Comparison of ENCODE assay signal across 23 cellular contexts in genomic region chr15:78002996-78003395, GRCh38.
DNase-seq lines count a peak whose midpoint lies in the region; ATAC-seq and TF ChIP-seq lines count a peak whose summit lies in the region.
"Had no signal": no experiment of that assay in that cellular context is flagged by ENCODE, and none has a peak within 500 bp of the region (broad histone marks: within the 10 kb centered on the region; RNA-seq: fewer than 3 reads in every experiment).

No MANE protein-coding gene starts in this region.

- DNase-seq in activated CD4-positive, alpha-beta T cell treated with anti-CD3 and anti-CD28 coated beads, Interleukin-2, amount 10 ng/mL, durations not matched to agents 7 days and 5 days, result no peak
- DNase-seq in activated CD4-positive, alpha-beta T cell treated with anti-CD3 and anti-CD28 coated beads for 1 hour, result no peak
- no peak for DNase-seq in CD4-positive, alpha-beta T cell
- DNase-seq in T-helper 17 cell, result no peak
- DNase-seq in posterior vena cava (ENCODE audit: low spot score), result peak; percentile 60
- no peak for DNase-seq in stimulated activated CD4-positive, alpha-beta T cell treated with anti-CD3 and anti-CD28 coated beads, Interleukin-2, amount 100 ng/mL, for 48 hours
- DNase-seq: activated CD4-positive, alpha-beta T cell treated with anti-CD3 and anti-CD28 coated beads for 48 hours; DMS 273 treated with DMSO at 0.1 percent for 48 hours; effector CD4-positive, alpha-beta T cell; head of caudate nucleus; mesenchymal stem cell; SK-N-SH; stimulated activated CD4-positive, alpha-beta T cell treated with anti-CD3 and anti-CD28 coated beads, Interleukin-12 subunit alpha, Interleukin-12 subunit beta, amount 100 ng/mL, for 4 hours; stimulated activated CD4-positive, alpha-beta T cell treated with anti-CD3 and anti-CD28 coated beads, Interleukin-4, amount 100 ng/mL, for 4 hours; stimulated activated naive CD4-positive, alpha-beta T cell treated with Interleukin-2 at 50 U/mL for 16 hours; T-helper 2 cell; tibial artery had no signal

- no peaks in the 10 kb centered on the region for H3K9me3 Mint-ChIP-seq in activated CD4-positive, alpha-beta T cell treated with anti-CD3 and anti-CD28 coated beads, Interleukin-2, amount 10 ng/mL, durations not matched to agents 7 days and 5 days
- no peaks in the 10 kb centered on the region for H3K9me3 Mint-ChIP-seq in CD4-positive, alpha-beta T cell

- H3K27ac Mint-ChIP-seq in activated CD4-positive, alpha-beta T cell treated with anti-CD3 and anti-CD28 coated beads, Interleukin-2, amount 10 ng/mL, durations not matched to agents 7 days and 5 days, result peak overlapping the region; percentile 10
- H3K27ac Mint-ChIP-seq in CD4-positive, alpha-beta T cell, result peak overlapping the region; percentile 24
- peak overlapping the region; percentile 59 for H3K27ac Mint-ChIP-seq in T-helper 17 cell

- no peak overlapping the region for H3K4me3 Mint-ChIP-seq in activated CD4-positive, alpha-beta T cell treated with anti-CD3 and anti-CD28 coated beads, Interleukin-2, amount 10 ng/mL, durations not matched to agents 7 days and 5 days
- no peak overlapping the region for H3K4me3 Mint-ChIP-seq in CD4-positive, alpha-beta T cell
- H3K4me3 Mint-ChIP-seq in T-helper 17 cell, result no peak overlapping the region

- peaks cover 46% of the 10 kb centered on the region for H3K36me3 Mint-ChIP-seq in activated CD4-positive, alpha-beta T cell treated with anti-CD3 and anti-CD28 coated beads, Interleukin-2, amount 10 ng/mL, durations not matched to agents 7 days and 5 days (ENCODE audit: low read depth)
- H3K36me3 Mint-ChIP-seq in CD4-positive, alpha-beta T cell (ENCODE audit: low read depth), result peaks cover 90% of the 10 kb centered on the region
- H3K36me3 Mint-ChIP-seq in T-helper 17 cell (ENCODE audit: low read depth), result peaks cover 12% of the 10 kb centered on the region

- CTCF ChIA-PET in activated CD4-positive, alpha-beta T cell treated with anti-CD3 and anti-CD28 coated beads, Interleukin-2, amount 10 ng/mL, durations not matched to agents 7 days and 5 days (lab: Charles Lee), result interaction anchor here (0.5 to 1.5 kb wide), 5 partner anchors 10 to 114 kb away, joined by 3 to 5 read pairs (median 3); no protein-coding TSS in a partner anchor
- CTCF ChIA-PET in CD4-positive, alpha-beta T cell (lab: Charles Lee), result interaction anchor here (1.7 kb wide), 1 partner anchor 105 kb away, joined by 6 read pairs; no protein-coding TSS in a partner anchor

- TF ChIP-seq CTCF in CD4-positive, alpha-beta T cell (IDR thresholded peaks at IDR 0.05), result no peak

- H3K4me1 Mint-ChIP-seq in activated CD4-positive, alpha-beta T cell treated with anti-CD3 and anti-CD28 coated beads, Interleukin-2, amount 10 ng/mL, durations not matched to agents 7 days and 5 days, result peaks cover 19% of the 10 kb centered on the region
- H3K4me1 Mint-ChIP-seq in CD4-positive, alpha-beta T cell (ENCODE audit: low read depth), result peaks cover 26% of the 10 kb centered on the region
- H3K4me1 Mint-ChIP-seq in T-helper 17 cell, result peaks cover 37% of the 10 kb centered on the region

- H3K9me3 ChIP-seq in CD4-positive, alpha-beta T cell (ENCODE audit: control insufficient read depth, low read length), result no peaks in the 10 kb centered on the region
- no peaks in the 10 kb centered on the region for H3K9me3 ChIP-seq in T-helper 17 cell (ENCODE audit: control insufficient read depth, low read length, poor library complexity, severe bottlenecking)
- H3K9me3 ChIP-seq: adrenal gland, right atrium auricular region, SK-N-SH, tibial artery had no signal

- H3K27me3 ChIP-seq in CD4-positive, alpha-beta T cell (ENCODE audit: control insufficient read depth, insufficient read depth, low read length), result no peaks in the 10 kb centered on the region
- H3K27me3 ChIP-seq: adrenal gland, right atrium auricular region, tibial artery had no signal

- intact Hi-C loops in CD4-positive, alpha-beta T cell (cut with DNase I, micrococcal nuclease), result no loop called here
- intact Hi-C loops in posterior vena cava (cut with DNase I), result no loop called here

- no peaks in the 10 kb centered on the region for H3K27me3 Mint-ChIP-seq in activated CD4-positive, alpha-beta T cell treated with anti-CD3 and anti-CD28 coated beads, Interleukin-2, amount 10 ng/mL, durations not matched to agents 7 days and 5 days
- no peaks in the 10 kb centered on the region for H3K27me3 Mint-ChIP-seq in CD4-positive, alpha-beta T cell
- no peaks in the 10 kb centered on the region for H3K27me3 Mint-ChIP-seq in T-helper 17 cell

- POLR2A ChIA-PET in activated CD4-positive, alpha-beta T cell treated with anti-CD3 and anti-CD28 coated beads, Interleukin-2, amount 10 ng/mL, durations not matched to agents 7 days and 5 days (lab: Charles Lee), result interaction anchor here (0.6 kb wide), 1 partner anchor 805 kb away, joined by 3 read pairs; no protein-coding TSS in a partner anchor
- POLR2A ChIA-PET in CD4-positive, alpha-beta T cell (lab: Charles Lee), result no interaction called here

- no peak for ATAC-seq in CD4-positive, alpha-beta T cell (ENCODE audit: poor library complexity)
- ATAC-seq in T-helper 17 cell (no peak), HG03442 (IDR thresholded peaks at IDR 0.05; ENCODE audit: unreplicated experiment) (no peak), GM21529 (IDR thresholded peaks at IDR 0.05; ENCODE audit: unreplicated experiment) (no peak)

- H3K27ac ChIP-seq in CD4-positive, alpha-beta T cell (ENCODE audit: low read depth, low read length), result no peak overlapping the region
- H3K27ac ChIP-seq: epithelial cell of prostate, right atrium auricular region, RWPE1 had no signal
